In the genomic region with DNA sequence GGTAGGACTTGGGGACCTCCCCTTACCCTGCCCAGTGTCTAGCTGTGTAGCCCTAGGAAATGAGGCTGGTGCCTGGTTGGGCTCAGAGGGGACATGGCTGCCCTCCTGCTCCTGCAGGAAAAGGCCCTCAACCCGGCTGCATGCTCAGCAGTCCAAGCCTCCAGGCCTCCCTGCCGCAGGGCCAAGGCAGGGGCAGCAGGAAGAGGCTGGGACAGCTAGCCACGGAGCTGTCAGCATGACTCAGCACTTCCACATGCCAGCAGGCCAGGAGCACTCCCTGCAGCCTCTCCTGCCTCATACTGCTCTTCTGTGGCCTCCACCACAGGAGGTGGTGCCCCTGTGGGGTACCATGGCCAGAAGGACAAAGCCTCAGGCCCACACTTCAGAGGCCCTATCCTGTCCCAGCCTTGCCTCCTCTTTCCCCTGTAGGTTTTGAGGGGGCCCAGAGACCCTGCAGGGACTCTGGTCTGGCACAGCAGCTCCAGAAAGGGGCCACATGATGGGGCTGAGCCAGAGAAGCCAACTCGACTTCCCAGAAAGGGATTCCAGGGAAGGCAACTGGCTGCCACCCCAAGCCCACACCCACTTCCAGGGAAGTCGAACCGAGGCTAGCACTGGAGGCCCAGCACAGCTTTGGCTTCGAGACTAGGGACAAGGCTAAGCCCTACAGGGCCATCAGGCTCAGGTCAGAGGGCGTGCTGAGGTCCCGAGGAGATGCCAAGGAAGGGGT, we compare ENCODE assay signal across 1 cellular context.
A peak's percentile ranks its signal among the peaks of the same experiment; 100 is the strongest.
TF ChIP-seq lines count a peak whose summit lies in the region.

No MANE protein-coding gene starts in this region.

TF ChIP-seq in HepG2, 621 proteins besides CTCF, POLR2A, EP300 and RAD21 (continued from another document):
- TF ChIP-seq ZBTB37 (CRISPR knock-in tag; IDR thresholded peaks at IDR 0.05) (no peak), KAT8 (CRISPR knock-in tag; IDR thresholded peaks at IDR 0.05) (0 out of 2 replicates have a peak, but pooled peaks have one; percentile 46), ATRX (CRISPR knock-in tag; IDR thresholded peaks at IDR 0.05; ENCODE audit: borderline replicate concordance) (no peak), ZNF263 (CRISPR knock-in tag; IDR thresholded peaks at IDR 0.05) (peak; percentile 92), ZNF292 (CRISPR knock-in tag; IDR thresholded peaks at IDR 0.05; ENCODE audit: borderline replicate concordance, low read depth) (no peak; the same call in 1 of the 2 replicates), ZNF460 (CRISPR knock-in tag; IDR thresholded peaks at IDR 0.05; ENCODE audit: borderline replicate concordance) (peak; percentile 81; the same call in 1 of the 2 replicates), ZNF136 (CRISPR knock-in tag; IDR thresholded peaks at IDR 0.05; ENCODE audit: low read depth) (no peak), FOSL1 (CRISPR knock-in tag; IDR thresholded peaks at IDR 0.05; ENCODE audit: borderline replicate concordance) (no peak), SMAD1 (CRISPR knock-in tag; IDR thresholded peaks at IDR 0.05; ENCODE audit: borderline replicate concordance, low read depth) (no peak), TBP (CRISPR knock-in tag; IDR thresholded peaks at IDR 0.05) (no peak), TARDBP (CRISPR knock-in tag; IDR thresholded peaks at IDR 0.05) (0 out of 2 replicates have a peak, but pooled peaks have one; percentile 19), CENPX (CRISPR knock-in tag; IDR thresholded peaks at IDR 0.05) (no peak), ZNF619 (CRISPR knock-in tag; IDR thresholded peaks at IDR 0.05) (no peak), USF2 (IDR thresholded peaks at IDR 0.05; ENCODE audit: low read depth, low read length) (no peak), USF2 (CRISPR knock-in tag; IDR thresholded peaks at IDR 0.05; ENCODE audit: borderline replicate concordance) (no peak), ERF (CRISPR knock-in tag; IDR thresholded peaks at IDR 0.05) (peak; percentile 62; the same call in 1 of the 2 replicates), CAMTA2 (CRISPR knock-in tag; IDR thresholded peaks at IDR 0.05; ENCODE audit: borderline replicate concordance) (no peak), TMF1 (CRISPR knock-in tag; IDR thresholded peaks at IDR 0.05; ENCODE audit: low read depth) (no peak), NFKB2 (CRISPR knock-in tag; IDR thresholded peaks at IDR 0.05; ENCODE audit: borderline replicate concordance) (peak; percentile 49; the same call in 1 of the 2 replicates)
- TF ChIP-seq, protein P1, sequence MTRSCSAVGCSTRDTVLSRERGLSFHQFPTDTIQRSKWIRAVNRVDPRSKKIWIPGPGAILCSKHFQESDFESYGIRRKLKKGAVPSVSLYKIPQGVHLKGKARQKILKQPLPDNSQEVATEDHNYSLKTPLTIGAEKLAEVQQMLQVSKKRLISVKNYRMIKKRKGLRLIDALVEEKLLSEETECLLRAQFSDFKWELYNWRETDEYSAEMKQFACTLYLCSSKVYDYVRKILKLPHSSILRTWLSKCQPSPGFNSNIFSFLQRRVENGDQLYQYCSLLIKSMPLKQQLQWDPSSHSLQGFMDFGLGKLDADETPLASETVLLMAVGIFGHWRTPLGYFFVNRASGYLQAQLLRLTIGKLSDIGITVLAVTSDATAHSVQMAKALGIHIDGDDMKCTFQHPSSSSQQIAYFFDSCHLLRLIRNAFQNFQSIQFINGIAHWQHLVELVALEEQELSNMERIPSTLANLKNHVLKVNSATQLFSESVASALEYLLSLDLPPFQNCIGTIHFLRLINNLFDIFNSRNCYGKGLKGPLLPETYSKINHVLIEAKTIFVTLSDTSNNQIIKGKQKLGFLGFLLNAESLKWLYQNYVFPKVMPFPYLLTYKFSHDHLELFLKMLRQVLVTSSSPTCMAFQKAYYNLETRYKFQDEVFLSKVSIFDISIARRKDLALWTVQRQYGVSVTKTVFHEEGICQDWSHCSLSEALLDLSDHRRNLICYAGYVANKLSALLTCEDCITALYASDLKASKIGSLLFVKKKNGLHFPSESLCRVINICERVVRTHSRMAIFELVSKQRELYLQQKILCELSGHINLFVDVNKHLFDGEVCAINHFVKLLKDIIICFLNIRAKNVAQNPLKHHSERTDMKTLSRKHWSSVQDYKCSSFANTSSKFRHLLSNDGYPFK (CRISPR knock-in tag; IDR thresholded peaks at IDR 0.05; ENCODE audit: borderline replicate concordance): no peak
